In the genomic region with DNA sequence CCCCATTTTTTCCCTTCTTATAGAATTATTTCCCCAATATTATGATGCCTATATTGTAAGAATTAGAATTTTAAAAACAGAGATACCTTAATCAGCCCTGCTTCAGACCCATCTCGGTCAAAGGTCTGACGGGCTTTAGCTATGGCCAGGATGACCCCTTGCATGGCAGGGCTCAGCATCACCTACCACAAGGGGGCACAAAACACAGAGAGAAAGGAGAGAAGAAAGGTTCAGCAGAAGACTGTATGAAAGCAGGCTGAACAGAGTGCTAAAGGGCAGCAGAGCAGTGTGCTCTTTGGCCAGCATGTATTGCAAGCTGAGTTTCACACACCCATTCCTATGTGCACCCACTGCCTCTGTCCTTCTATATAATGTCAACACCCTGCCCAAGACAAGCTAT, we compare ENCODE assay signal across 9 cellular contexts. TPM values are rescaled to one million over a fixed set of nuclear protein-coding genes. Genes with fewer than 3 reads are reported as not detected.
DNase-seq lines count a peak whose midpoint lies in the region; ATAC-seq and TF ChIP-seq lines count a peak whose summit lies in the region.
"Had no signal": no experiment of that assay in that cellular context is flagged by ENCODE, and none has a peak within 500 bp of the region (broad histone marks: within the 10 kb centered on the region; RNA-seq: fewer than 3 reads in every experiment).

No MANE protein-coding gene starts in this region.

- peak; percentile 92 for ATAC-seq in PC-3

- H2AFZ ChIP-seq in GM23248 (no peak overlapping the region), PC-3 (ENCODE audit: low read length) (no peak overlapping the region), fibroblast of lung (ENCODE audit: low read length) (no peak overlapping the region)

- CTCF ChIA-PET in PC-3 (lab: Charles Lee) = interaction anchor here (0.6 to 1.2 kb wide), 4 partner anchors 206 to 1223 kb away, joined by 3 read pairs; no protein-coding TSS in a partner anchor

- DNase-seq in DMS53 (lab: John Stamatoyannopoulos, UW) (peak; percentile 63), GM23248 (peak; percentile 24), PC-3 (peak; percentile 59), fibroblast of lung (ENCODE audit: low read depth in 2 of 2) (peak; percentile 3), retina (peak; percentile 36), posterior vena cava (ENCODE audit: low spot score) (no peak), hippocampal formation (lab: John Stamatoyannopoulos, UW) (no peak), uterus (no peak)

- H3K36me3 ChIP-seq in GM23248 (ENCODE audit: low read depth) (peaks cover 18% of the 10 kb centered on the region; the same call in 1 of the 2 replicates), PC-3 (ENCODE audit: low read depth, low read length) (peaks cover 34% of the 10 kb centered on the region; the same call in 1 of the 2 replicates), fibroblast of lung (ENCODE audit: control insufficient read depth, insufficient read depth, low read length) (no peaks in the 10 kb centered on the region), uterus (no peaks in the 10 kb centered on the region)

- H3K79me2 ChIP-seq in GM23248 (ENCODE audit: insufficient read depth) = no peaks in the 10 kb centered on the region
- H3K79me2 ChIP-seq in PC-3 (ENCODE audit: low read length) = no peaks in the 10 kb centered on the region
- H3K79me2 ChIP-seq in fibroblast of lung (ENCODE audit: control insufficient read depth, insufficient read depth, low read length) = no peaks in the 10 kb centered on the region

- H3K4me2 ChIP-seq in GM23248 (ENCODE audit: unreplicated experiment) (no peak overlapping the region), PC-3 (ENCODE audit: low read length) (no peak overlapping the region), fibroblast of lung (ENCODE audit: extremely low read depth, insufficient read depth, low read length) (no peak overlapping the region)

- H3K27ac ChIP-seq in GM23248 (no peak overlapping the region), PC-3 (ENCODE audit: low read length) (no peak overlapping the region), fibroblast of lung (ENCODE audit: insufficient read depth, low read length) (no peak overlapping the region), uterus (no peak overlapping the region)

- WGBS in GM23248 (ENCODE audit: low coverage in 1 of 2, low lambda C conversion rate in 2 of 2, missing lambda C conversion rate in 2 of 2), 2 experiments = 100% methylated on average over 2 of the region's 2 CpGs

- intact Hi-C loops in PC-3 (cut with micrococcal nuclease) = loop anchor here (2.0 kb wide), 1 partner anchor 456 kb away; no protein-coding TSS in a partner anchor
- intact Hi-C loops in posterior vena cava (cut with DNase I) = no loop called here
- intact Hi-C loops in uterus (cut with DNase I; ENCODE audit: low total_unique reads) = no loop called here

- H3F3A ChIP-seq in GM23248 (ENCODE audit: insufficient read depth) (no peaks in the 10 kb centered on the region), PC-3 (ENCODE audit: low read length, unreplicated experiment) (no peaks in the 10 kb centered on the region)

- no peak for TF ChIP-seq POLR2A in uterus (IDR thresholded peaks at IDR 0.05)

- H4K20me1 ChIP-seq in GM23248 (ENCODE audit: insufficient read depth) (no peaks in the 10 kb centered on the region), PC-3 (ENCODE audit: low read length) (no peaks in the 10 kb centered on the region), fibroblast of lung (ENCODE audit: control insufficient read depth, extremely low read depth, insufficient read depth, low read length) (no peaks in the 10 kb centered on the region)

- H3K9ac ChIP-seq in GM23248 (no peak overlapping the region), PC-3 (ENCODE audit: low read length) (no peak overlapping the region), fibroblast of lung (ENCODE audit: insufficient read depth, low read length) (no peak overlapping the region)

- TF ChIP-seq CTCF in PC-3 (conservative IDR thresholded peaks at IDR 0.05; ENCODE audit: low read depth, low read length) (peak; percentile 77), fibroblast of lung (conservative IDR thresholded peaks at IDR 0.05 in 1 of 2, IDR thresholded peaks at IDR 0.05 in 1 of 2; ENCODE audit: low read depth in 1 of 2, low read length in 2 of 2) (peak; percentile 13 to 34), uterus (IDR thresholded peaks at IDR 0.05) (peak in 1 of 4 experiments; percentile 11)

- H3K4me3 ChIP-seq in GM23248 (no peak overlapping the region), PC-3 (ENCODE audit: low read length) (no peak overlapping the region), fibroblast of lung (replicated peaks in 1 of 4; ENCODE audit: control extremely low read depth in 1 of 4, insufficient read depth in 1 of 4, low read depth in 3 of 4, low read length in 4 of 4) (no peak overlapping the region), uterus (no peak overlapping the region)

- H3K4me1 ChIP-seq in GM23248 (ENCODE audit: insufficient read depth) = no peaks in the 10 kb centered on the region
- peaks cover 5% of the 10 kb centered on the region; the same call in 1 of the 2 replicates for H3K4me1 ChIP-seq in PC-3 (ENCODE audit: insufficient read depth, low read length)
- no peaks in the 10 kb centered on the region for H3K4me1 ChIP-seq in fibroblast of lung (ENCODE audit: control insufficient read depth, extremely low read depth, insufficient read depth, low read length)
- no peaks in the 10 kb centered on the region for H3K4me1 ChIP-seq in uterus

- BruUV-seq in PC-3 (replicated peaks; lab: Mats Ljungman, UMichigan) = no TSS peak

- POLR2A ChIA-PET in PC-3 (lab: Charles Lee; ENCODE audit: unreplicated experiment) = no interaction called here

- H3K9me2 ChIP-seq in GM23248 (ENCODE audit: insufficient read depth) = no peaks in the 10 kb centered on the region
- H3K9me2 ChIP-seq in PC-3 (replicated peaks; ENCODE audit: low read length) = no peaks in the 10 kb centered on the region

- H3K9me3 ChIP-seq in GM23248 (ENCODE audit: low read depth) (no peaks in the 10 kb centered on the region), PC-3 (ENCODE audit: low read length) (no peaks in the 10 kb centered on the region), fibroblast of lung (ENCODE audit: control insufficient read depth, insufficient read depth, low read depth, low read length) (no peaks in the 10 kb centered on the region), uterus (no peaks in the 10 kb centered on the region)

- in situ Hi-C loops in GM23248 (cut with MboI) = no loop called here

- no peaks in the 10 kb centered on the region for H3K27me3 ChIP-seq in GM23248 (replicated peaks; ENCODE audit: insufficient read depth)
- no peaks in the 10 kb centered on the region for H3K27me3 ChIP-seq in PC-3 (ENCODE audit: low read length)
- H3K27me3 ChIP-seq in fibroblast of lung (ENCODE audit: control insufficient read depth, insufficient read depth, low read length) = no peaks in the 10 kb centered on the region
- no peaks in the 10 kb centered on the region for H3K27me3 ChIP-seq in uterus

RNA-seq across cellular contexts. Expression of a gene that starts 26.8 kb away (rescaled TPM):
- total RNA-seq in GM23248 (2014; rRNA removed; shearing (Covaris generic)) = not detected in 2 replicates
- polyA plus RNA-seq in GM23248 (2016; fragmentation: Nextera tagmentation; extraction: Ambion mirVana) (not detected in 2 replicates), fibroblast of lung (not detected in 2 replicates)
- total RNA-seq in PC-3 (2014; rRNA removed) (not detected in 2 replicates), fibroblast of lung (not detected in 2 replicates), posterior vena cava (not detected), uterus (not detected)
- polyA plus RNA-seq in fibroblast of lung (2012) = not detected in 2 replicates
- polyA minus RNA-seq in fibroblast of lung (ENCODE audit: low replicate concordance) = not detected in 2 replicates
- total RNA-seq: pulmonary artery endothelial cell had no signal

RNA-seq across cellular contexts. Expression of a gene that starts 32.9 kb away (rescaled TPM):
- 19.7 and 21.6 TPM in 2 replicates for total RNA-seq in GM23248 (2014; rRNA removed; shearing (Covaris generic))
- 18.0 and 18.1 TPM in 2 replicates for polyA plus RNA-seq in GM23248 (2016; fragmentation: Nextera tagmentation; extraction: Ambion mirVana)
- 36.5 and 38.4 TPM in 2 replicates for total RNA-seq in PC-3 (2014; rRNA removed)
- 13.5 and 15.9 TPM in 2 replicates for total RNA-seq in fibroblast of lung
- polyA plus RNA-seq in fibroblast of lung = 15.4 and 19.3 TPM in 2 replicates
- polyA plus RNA-seq in fibroblast of lung (2012) = 10.3 and 14.8 TPM in 2 replicates
- 5.4 and 5.7 TPM in 2 replicates for polyA minus RNA-seq in fibroblast of lung (ENCODE audit: low replicate concordance)
- 10 to 100 TPM in 1 of 2 donors, 1 to 10 TPM in 1; 9.6 to 10.5 TPM for total RNA-seq in posterior vena cava
- total RNA-seq in uterus = 100 to 1,000 TPM in 1 of 4 donors, 10 to 100 TPM in 2, 1 to 10 TPM in 1; 5.6 to 122 (median 19.5) TPM

Comparison
In these comparisons a context has a peak if more than half of its experiments do, and no peak if none do; other contexts are left out.
1. DNase-seq: peak in DMS53 (single experiment), GM23248 (single experiment), PC-3 (single experiment), fibroblast of lung (2 of 2) and retina (single experiment); none in posterior vena cava (single experiment), hippocampal formation (0 of 2) and uterus (0 of 2).